ENCODE assay signal across 18 cellular contexts in genomic region chr19:39352549-39353285, GRCh38. TPM values are rescaled to one million over a fixed set of nuclear protein-coding genes. Genes with fewer than 3 reads are reported as not detected.
DNase-seq lines count a peak whose midpoint lies in the region; ATAC-seq and TF ChIP-seq lines count a peak whose summit lies in the region.
"Had no signal": no experiment of that assay in that cellular context is flagged by ENCODE, and none has a peak within 500 bp of the region (broad histone marks: within the 10 kb centered on the region; RNA-seq: fewer than 3 reads in every experiment).

No MANE protein-coding gene starts in this region.

- H3K36me3 ChIP-seq in right atrium auricular region = peaks cover 47% of the 10 kb centered on the region
- H3K36me3 ChIP-seq in adipocyte (ENCODE audit: control insufficient read depth, insufficient read depth, low read length, severe bottlenecking) = peaks cover 63% of the 10 kb centered on the region
- H3K36me3 ChIP-seq in muscle layer of duodenum (ENCODE audit: control insufficient read depth in 1 of 2, insufficient read depth in 2 of 2, low read length in 2 of 2) = peaks cover 49 to 53% of the 10 kb centered on the region in 2 donors
- H3K36me3 ChIP-seq in tibial nerve = peaks cover 5 to 83% (median 19%) of the 10 kb centered on the region in 3 donors
- peaks cover 0 to 60% of the 10 kb centered on the region in 2 donors for H3K36me3 ChIP-seq in adrenal gland (replicated peaks in 1 of 2)

- H3K27ac ChIP-seq in right atrium auricular region = no peak overlapping the region
- peak overlapping the region; percentile 54 for H3K27ac ChIP-seq in muscle layer of duodenum (ENCODE audit: low read length)
- peak overlapping the region in 3 of 4 donors; percentile 15 to 74 (median 56) for H3K27ac ChIP-seq in tibial nerve
- H3K27ac ChIP-seq in adrenal gland = no peak overlapping the region
- H3K27ac ChIP-seq: cardiac muscle cell, WERI-Rb-1 had no signal

- TF ChIP-seq EP300 in tibial nerve (IDR thresholded peaks at IDR 0.05) = no peak

- H3K27me3 ChIP-seq in right atrium auricular region = no peaks in the 10 kb centered on the region
- no peaks in the 10 kb centered on the region for H3K27me3 ChIP-seq in adipocyte (replicated peaks; ENCODE audit: control insufficient read depth, insufficient read depth, low read length)
- H3K27me3 ChIP-seq in muscle layer of duodenum (ENCODE audit: low read depth, low read length) = no peaks in the 10 kb centered on the region
- H3K27me3 ChIP-seq in tibial nerve = no peaks in the 10 kb centered on the region
- H3K27me3 ChIP-seq in adrenal gland = no peaks in the 10 kb centered on the region
- H3K27me3 ChIP-seq: cardiac muscle cell had no signal

- no peak for TF ChIP-seq POLR2A in tibial nerve (IDR thresholded peaks at IDR 0.05)
- TF ChIP-seq POLR2A in adrenal gland (IDR thresholded peaks at IDR 0.05) = no peak

- DNase-seq in left ventricle myocardium superior (no peak), right atrium auricular region (ENCODE audit: low spot score) (no peak), adipocyte (ENCODE audit: low read depth) (no peak), tibial nerve (ENCODE audit: low spot score in 2 of 2) (no peak), cerebellar nuclear complex (lab: John Stamatoyannopoulos, UW) (no peak), adrenal gland (no peak), iPS-NIHi11 (ENCODE audit: low spot score) (no peak)
- DNase-seq: Calu3; HCEC 1CT; NCI-H2029 treated with DMSO at 0.1 percent for 48 hours; NCI-H526; OCI-M1; small intestine; stimulated activated naive CD4-positive, alpha-beta T cell treated with Interleukin-2 at 50 U/mL for 16 hours; WERI-Rb-1 had no signal

- H3K9me3 ChIP-seq in right atrium auricular region (no peaks in the 10 kb centered on the region), adipocyte (ENCODE audit: control insufficient read depth, low read length) (no peaks in the 10 kb centered on the region), muscle layer of duodenum (ENCODE audit: control insufficient read depth in 1 of 2, low read length in 2 of 2) (no peaks in the 10 kb centered on the region), tibial nerve (no peaks in the 10 kb centered on the region), adrenal gland (replicated peaks in 1 of 3) (no peaks in the 10 kb centered on the region)

- H3K4me1 ChIP-seq in right atrium auricular region (peaks cover 0 to 11% of the 10 kb centered on the region in 2 donors), adipocyte (ENCODE audit: control insufficient read depth, insufficient read depth, low read length) (peaks cover 34% of the 10 kb centered on the region), muscle layer of duodenum (ENCODE audit: control insufficient read depth in 1 of 2, insufficient read depth in 2 of 2, low read length in 2 of 2) (no peaks in the 10 kb centered on the region), tibial nerve (peaks cover 0 to 74% (median 17%) of the 10 kb centered on the region in 4 donors), adrenal gland (replicated peaks in 1 of 2) (peaks cover 7 to 29% of the 10 kb centered on the region in 2 donors)

- H3K4me3 ChIP-seq in right atrium auricular region = no peak overlapping the region
- peak overlapping the region; percentile 49 for H3K4me3 ChIP-seq in adipocyte (ENCODE audit: low read length)
- H3K4me3 ChIP-seq in muscle layer of duodenum (ENCODE audit: low read depth in 1 of 2, low read length in 2 of 2) = no peak overlapping the region
- no peak overlapping the region for H3K4me3 ChIP-seq in tibial nerve
- no peak overlapping the region for H3K4me3 ChIP-seq in adrenal gland
- H3K4me3 ChIP-seq: cardiac muscle cell had no signal

- 53 to 55% methylated on average over 10 of the region's 10 CpGs for WGBS in tibial nerve, 2 donors
- WGBS in adrenal gland, 4 donors = 80 to 84% (median 83%) methylated on average over 10 of the region's 10 CpGs

- no peak for TF ChIP-seq CTCF in right atrium auricular region (IDR thresholded peaks at IDR 0.05)
- TF ChIP-seq CTCF in tibial nerve (IDR thresholded peaks at IDR 0.05) = no peak
- TF ChIP-seq CTCF in adrenal gland (IDR thresholded peaks at IDR 0.05) = no peak

- peak; percentile 27 for ATAC-seq in left ventricle myocardium superior
- ATAC-seq: SK-N-SH treated with all-trans-retinoic acid at 6 μM for 48 hours had no signal

- intact Hi-C loops in left ventricle myocardium superior (cut with micrococcal nuclease) = no loop called here
- intact Hi-C loops in adrenal gland (cut with DNase I) = no loop called here

- H3K9ac ChIP-seq in adipocyte (ENCODE audit: low read length) = peak overlapping the region; percentile 65

RNA-seq across cellular contexts. Expression of gene SAMD4B, which starts 10.5 kb away (rescaled TPM):
- total RNA-seq in left ventricle myocardium superior = 50.7 TPM
- total RNA-seq in right atrium auricular region = 10 to 100 TPM; 48.5 to 97.6 TPM
- total RNA-seq in tibial nerve = 100 to 1,000 TPM; 103 to 193 (median 115) TPM
- total RNA-seq in adrenal gland = 100 to 1,000 TPM in 3 of 8 donors, 10 to 100 TPM in 5; 64.7 to 111 (median 98.6) TPM
- 100 to 1,000 TPM in 2 of 3 donors, 10 to 100 TPM in 1; 50.0 to 280 (median 211) TPM for polyA plus RNA-seq in adrenal gland

RNA-seq across cellular contexts. Expression of gene GMFG, which starts 16.9 kb away (rescaled TPM):
- total RNA-seq in left ventricle myocardium superior (18.5 TPM), right atrium auricular region (1 to 10 TPM; 5.3 to 9.7 TPM), tibial nerve (10 to 100 TPM in 3 of 4 donors, 1 to 10 TPM in 1; 8.4 to 36.5 (median 18.2) TPM), adrenal gland (10 to 100 TPM; 13.4 to 45.8 (median 37.1) TPM)
- 10 to 100 TPM; 22.6 to 92.5 (median 76.2) TPM for polyA plus RNA-seq in adrenal gland
- total RNA-seq: Calu3, cardiac muscle cell had no signal

RNA-seq across cellular contexts. Expression of gene LRFN1, which starts 32.1 kb away (rescaled TPM):
- total RNA-seq in left ventricle myocardium superior (0.35 TPM), right atrium auricular region (1 to 10 TPM in 1 of 2 donors, under 1 TPM in 1; 0.67 to 1.1 TPM), tibial nerve (1 to 10 TPM in 2 of 4 donors, under 1 TPM in 2; 0.30 to 2.4 (median 1.4) TPM), adrenal gland (1 to 10 TPM in 1 of 8 donors, under 1 TPM in 7; 0.34 to 1.4 (median 0.65) TPM)
- 1 to 10 TPM in 1 of 3 donors, under 1 TPM in 2; 0.15 to 1.8 (median 0.74) TPM for polyA plus RNA-seq in adrenal gland

RNA-seq across cellular contexts. Expression of gene PAF1, which starts 38.2 kb away (rescaled TPM):
- total RNA-seq in left ventricle myocardium superior = 34.8 TPM
- 10 to 100 TPM; 34.8 to 54.3 TPM for total RNA-seq in right atrium auricular region
- total RNA-seq in tibial nerve = 10 to 100 TPM; 30.8 to 48.3 (median 44.3) TPM
- total RNA-seq in adrenal gland = 10 to 100 TPM; 46.8 to 60.2 (median 51.9) TPM
- polyA plus RNA-seq in adrenal gland = 10 to 100 TPM; 50.9 to 86.9 (median 51.6) TPM

RNA-seq across cellular contexts. Expression of gene MED29, which starts 38.5 kb away (rescaled TPM):
- total RNA-seq in left ventricle myocardium superior (22.2 TPM), right atrium auricular region (10 to 100 TPM; 29.9 to 32.3 TPM), tibial nerve (10 to 100 TPM; 32.9 to 52.5 (median 37.6) TPM), adrenal gland (100 to 1,000 TPM in 1 of 8 donors, 10 to 100 TPM in 7; 44.1 to 221 (median 65.3) TPM)
- 10 to 100 TPM; 43.6 to 49.6 (median 49.2) TPM for polyA plus RNA-seq in adrenal gland

Comparison
In these comparisons a context has a peak if more than half of its experiments do, and no peak if none do; other contexts are left out.
1. H3K27ac ChIP-seq: peak in muscle layer of duodenum (single experiment) and tibial nerve (3 of 4); none in right atrium auricular region (0 of 2) and adrenal gland (0 of 5).